In genomic region chr10:63204667-63205391, GRCh38 we compare ENCODE assay signal across 1 cellular context.
TF ChIP-seq lines count a peak whose summit lies in the region.

No MANE protein-coding gene starts in this region.

TF ChIP-seq in GM12878, 131 proteins besides CTCF, POLR2A, EP300 and RAD21 (continued from another document and continues in another):
- TF ChIP-seq CUX1 (IDR thresholded peaks at IDR 0.05; ENCODE audit: insufficient replicate concordance, low read depth, low read length) (no peak), SPI1 (IDR thresholded peaks at IDR 0.05; ENCODE audit: borderline replicate concordance, insufficient read depth, low read depth, low read length) (no peak), ZNF687 (IDR thresholded peaks at IDR 0.05) (no peak), IKZF2 (IDR thresholded peaks at IDR 0.05) (no peak), TCF12 (IDR thresholded peaks at IDR 0.05; ENCODE audit: low read depth, low read length) (no peak), YBX1 (IDR thresholded peaks at IDR 0.05) (no peak), MLLT1 (IDR thresholded peaks at IDR 0.05) (no peak), LARP7 (IDR thresholded peaks at IDR 0.05) (no peak), SUPT20H (IDR thresholded peaks at IDR 0.05; ENCODE audit: borderline replicate concordance, control insufficient read depth, low read depth, low read length) (no peak), NR2F1 (conservative IDR thresholded peaks at IDR 0.05) (0 out of 2 replicates have a peak, but pooled peaks have one; percentile 17), HDGF (IDR thresholded peaks at IDR 0.05) (no peak), CEBPB (IDR thresholded peaks at IDR 0.05; ENCODE audit: borderline replicate concordance in 1 of 2, low read depth in 2 of 2, low read length in 2 of 2) (peak in 1 of 2 experiments; percentile 49; a peak in 1 of 4 replicates), NKRF (conservative IDR thresholded peaks at IDR 0.05) (no peak), KAT2A (conservative IDR thresholded peaks at IDR 0.05; ENCODE audit: control insufficient read depth, low read depth, low read length) (no peak), TBL1XR1 (IDR thresholded peaks at IDR 0.05; ENCODE audit: low read depth, low read length) (no peak), MEF2A (IDR thresholded peaks at IDR 0.05; ENCODE audit: insufficient read depth, low read depth, low read length) (peak; percentile 43; the same call in 1 of the 2 replicates), ATF2 (IDR thresholded peaks at IDR 0.05; ENCODE audit: low read length) (0 out of 2 replicates have a peak, but pooled peaks have one; percentile 24), STAT3 (IDR thresholded peaks at IDR 0.05; ENCODE audit: low read depth, low read length) (no peak), CBFB (IDR thresholded peaks at IDR 0.05; ENCODE audit: low read depth) (0 out of 2 replicates have a peak, but pooled peaks have one; percentile 22), BCL3 (IDR thresholded peaks at IDR 0.05; ENCODE audit: borderline replicate concordance, insufficient read depth, low read depth, low read length, poor library complexity, severe bottlenecking) (no peak), E2F8 (IDR thresholded peaks at IDR 0.05; ENCODE audit: low read depth, partially characterized antibody) (no peak), MTA2 (IDR thresholded peaks at IDR 0.05; ENCODE audit: low read depth) (peak; percentile 70), SP1 (IDR thresholded peaks at IDR 0.05; ENCODE audit: low read depth, low read length) (no peak), EGR1 (IDR thresholded peaks at IDR 0.05; ENCODE audit: borderline replicate concordance in 1 of 2, low read depth in 2 of 2, low read length in 2 of 2) (no peak), ZBED1 (IDR thresholded peaks at IDR 0.05; ENCODE audit: borderline replicate concordance) (no peak), NR2C2 (IDR thresholded peaks at IDR 0.05; ENCODE audit: borderline replicate concordance, control insufficient read depth, insufficient read length, low read depth) (no peak), ATF7 (IDR thresholded peaks at IDR 0.05; ENCODE audit: low read depth) (peak; percentile 22; the same call in 1 of the 2 replicates), POU2F2 (IDR thresholded peaks at IDR 0.05; ENCODE audit: borderline replicate concordance, low read depth, low read length) (no peak), MTA3 (IDR thresholded peaks at IDR 0.05; ENCODE audit: borderline replicate concordance, low read length) (no peak), RUNX3 (IDR thresholded peaks at IDR 0.05; ENCODE audit: low read length) (peak; percentile 85), SREBF1 (IDR thresholded peaks at IDR 0.05; ENCODE audit: low read length) (no peak), ZZZ3 (IDR thresholded peaks at IDR 0.05; ENCODE audit: control insufficient read depth, insufficient read length, low read depth) (no peak), ZBTB11 (CRISPR knock-in tag; IDR thresholded peaks at IDR 0.05) (no peak), IKZF1 (conservative IDR thresholded peaks at IDR 0.05) (no peak), SUZ12 (IDR thresholded peaks at IDR 0.05; ENCODE audit: unreplicated experiment) (no peak), CREB1 (IDR thresholded peaks at IDR 0.05; ENCODE audit: low read depth) (no peak), SREBF2 (IDR thresholded peaks at IDR 0.05; ENCODE audit: low read length) (no peak), TCF7 (IDR thresholded peaks at IDR 0.05; ENCODE audit: borderline replicate concordance) (no peak)
